ENCODE assay signal across 1 cellular context in the genomic region with DNA sequence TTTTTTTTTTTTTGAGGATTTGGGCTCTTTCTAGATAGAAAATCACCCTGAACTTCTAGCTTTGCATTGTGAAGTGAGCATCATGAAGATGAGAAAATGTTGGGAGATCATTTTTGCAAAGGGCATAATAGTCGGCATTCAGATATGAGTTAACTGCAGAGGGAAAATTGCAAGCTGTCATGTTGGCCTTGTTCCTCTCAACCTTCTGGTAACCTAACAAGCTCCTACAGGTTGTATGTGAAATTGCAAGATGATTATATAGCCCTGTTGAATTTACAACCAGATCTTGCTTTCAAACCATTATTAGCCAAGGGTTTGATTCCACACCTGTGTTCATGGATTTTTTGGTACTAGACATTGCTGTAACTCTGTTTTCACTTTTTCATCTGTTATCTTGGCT.
TF ChIP-seq lines count a peak whose summit lies in the region.

No MANE protein-coding gene starts in this region.

TF ChIP-seq in K562, 482 proteins besides CTCF, POLR2A, EP300 and RAD21 (continued from another document):
- TF ChIP-seq, protein P1, sequence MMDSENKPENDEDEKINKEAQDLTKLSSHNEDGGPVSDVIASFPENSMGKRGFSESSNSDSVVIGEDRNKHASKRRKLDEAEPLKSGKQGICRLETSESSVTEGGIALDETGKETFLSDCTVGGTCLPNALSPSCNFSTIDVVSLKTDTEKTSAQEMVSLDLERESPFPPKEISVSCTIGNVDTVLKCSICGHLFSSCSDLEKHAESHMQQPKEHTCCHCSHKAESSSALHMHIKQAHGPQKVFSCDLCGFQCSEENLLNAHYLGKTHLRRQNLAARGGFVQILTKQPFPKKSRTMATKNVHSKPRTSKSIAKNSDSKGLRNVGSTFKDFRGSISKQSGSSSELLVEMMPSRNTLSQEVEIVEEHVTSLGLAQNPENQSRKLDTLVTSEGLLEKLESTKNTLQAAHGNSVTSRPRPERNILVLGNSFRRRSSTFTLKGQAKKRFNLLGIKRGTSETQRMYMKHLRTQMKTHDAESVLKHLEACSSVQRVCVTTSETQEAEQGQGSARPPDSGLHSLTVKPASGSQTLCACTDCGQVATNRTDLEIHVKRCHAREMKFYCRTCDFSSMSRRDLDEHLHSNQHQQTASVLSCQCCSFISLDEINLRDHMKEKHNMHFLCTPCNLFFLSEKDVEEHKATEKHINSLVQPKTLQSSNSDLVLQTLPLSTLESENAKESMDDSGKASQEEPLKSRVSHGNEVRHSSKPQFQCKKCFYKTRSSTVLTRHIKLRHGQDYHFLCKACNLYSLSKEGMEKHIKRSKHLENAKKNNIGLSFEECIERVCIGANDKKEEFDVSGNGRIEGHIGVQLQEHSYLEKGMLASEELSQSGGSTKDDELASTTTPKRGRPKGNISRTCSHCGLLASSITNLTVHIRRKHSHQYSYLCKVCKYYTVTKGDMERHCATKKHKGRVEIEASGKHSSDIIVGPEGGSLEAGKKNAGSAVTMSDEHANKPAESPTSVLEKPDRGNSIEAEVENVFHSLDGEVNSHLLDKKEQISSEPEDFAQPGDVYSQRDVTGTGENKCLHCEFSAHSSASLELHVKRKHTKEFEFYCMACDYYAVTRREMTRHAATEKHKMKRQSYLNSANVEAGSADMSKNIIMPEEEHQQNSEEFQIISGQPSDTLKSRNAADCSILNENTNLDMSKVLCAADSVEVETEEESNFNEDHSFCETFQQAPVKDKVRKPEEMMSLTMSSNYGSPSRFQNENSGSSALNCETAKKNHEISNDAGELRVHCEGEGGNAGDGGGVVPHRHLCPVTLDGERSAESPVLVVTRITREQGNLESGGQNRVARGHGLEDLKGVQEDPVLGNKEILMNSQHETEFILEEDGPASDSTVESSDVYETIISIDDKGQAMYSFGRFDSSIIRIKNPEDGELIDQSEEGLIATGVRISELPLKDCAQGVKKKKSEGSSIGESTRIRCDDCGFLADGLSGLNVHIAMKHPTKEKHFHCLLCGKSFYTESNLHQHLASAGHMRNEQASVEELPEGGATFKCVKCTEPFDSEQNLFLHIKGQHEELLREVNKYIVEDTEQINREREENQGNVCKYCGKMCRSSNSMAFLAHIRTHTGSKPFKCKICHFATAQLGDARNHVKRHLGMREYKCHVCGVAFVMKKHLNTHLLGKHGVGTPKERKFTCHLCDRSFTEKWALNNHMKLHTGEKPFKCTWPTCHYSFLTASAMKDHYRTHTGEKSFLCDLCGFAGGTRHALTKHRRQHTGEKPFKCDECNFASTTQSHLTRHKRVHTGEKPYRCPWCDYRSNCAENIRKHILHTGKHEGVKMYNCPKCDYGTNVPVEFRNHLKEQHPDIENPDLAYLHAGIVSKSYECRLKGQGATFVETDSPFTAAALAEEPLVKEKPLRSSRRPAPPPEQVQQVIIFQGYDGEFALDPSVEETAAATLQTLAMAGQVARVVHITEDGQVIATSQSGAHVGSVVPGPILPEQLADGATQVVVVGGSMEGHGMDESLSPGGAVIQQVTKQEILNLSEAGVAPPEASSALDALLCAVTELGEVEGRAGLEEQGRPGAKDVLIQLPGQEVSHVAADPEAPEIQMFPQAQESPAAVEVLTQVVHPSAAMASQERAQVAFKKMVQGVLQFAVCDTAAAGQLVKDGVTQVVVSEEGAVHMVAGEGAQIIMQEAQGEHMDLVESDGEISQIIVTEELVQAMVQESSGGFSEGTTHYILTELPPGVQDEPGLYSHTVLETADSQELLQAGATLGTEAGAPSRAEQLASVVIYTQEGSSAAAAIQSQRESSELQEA (IDR thresholded peaks at IDR 0.05; ENCODE audit: low read depth): no peak
- TF ChIP-seq, protein P2, sequence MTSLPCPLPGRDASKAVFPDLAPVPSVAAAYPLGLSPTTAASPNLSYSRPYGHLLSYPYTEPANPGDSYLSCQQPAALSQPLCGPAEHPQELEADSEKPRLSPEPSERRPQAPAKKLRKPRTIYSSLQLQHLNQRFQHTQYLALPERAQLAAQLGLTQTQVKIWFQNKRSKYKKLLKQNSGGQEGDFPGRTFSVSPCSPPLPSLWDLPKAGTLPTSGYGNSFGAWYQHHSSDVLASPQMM (CRISPR knock-in tag; IDR thresholded peaks at IDR 0.05): no peak
- no peak for TF ChIP-seq ZNF263 (CRISPR knock-in tag; IDR thresholded peaks at IDR 0.05; ENCODE audit: borderline replicate concordance)
